In the genomic region with DNA sequence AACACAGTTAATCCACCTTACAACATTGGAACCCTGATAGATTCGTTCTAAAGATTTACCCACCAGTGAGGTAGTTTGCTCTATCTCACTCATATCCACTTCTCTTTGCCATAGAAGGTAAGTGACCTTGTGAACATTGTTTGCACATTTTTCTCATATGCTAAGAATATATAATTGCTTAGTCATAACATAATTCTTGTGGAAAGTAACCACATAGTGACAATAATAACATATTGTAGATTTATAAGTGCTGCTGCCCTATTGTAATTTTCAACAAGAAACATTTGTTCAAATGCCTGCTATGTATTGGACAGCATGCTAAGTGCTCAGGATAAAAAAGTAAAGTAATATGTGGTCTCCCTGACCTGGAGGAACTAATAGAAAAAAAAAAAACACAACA, we compare ENCODE assay signal across 15 cellular contexts.
DNase-seq lines count a peak whose midpoint lies in the region; ATAC-seq, FAIRE-seq and TF ChIP-seq lines count a peak whose summit lies in the region.
"Had no signal": no experiment of that assay in that cellular context is flagged by ENCODE, and none has a peak within 500 bp of the region (broad histone marks: within the 10 kb centered on the region; RNA-seq: fewer than 3 reads in every experiment).

No MANE protein-coding gene starts in this region.

- no peak overlapping the region for H3K4me3 ChIP-seq in A549
- H3K4me3 ChIP-seq: stomach had no signal

- TF ChIP-seq POLR2A in A549 (IDR thresholded peaks at IDR 0.05; ENCODE audit: low read length), result no peak

- ATAC-seq in A549 (no peak), GM18868 (IDR thresholded peaks at IDR 0.05; ENCODE audit: unreplicated experiment) (peak; percentile 72), esophagus mucosa (no peak), GM21825 (IDR thresholded peaks at IDR 0.05; ENCODE audit: unreplicated experiment) (no peak)

- no peak for DNase-seq in A549 (ENCODE audit: low read depth in 1 of 2, low spot score in 1 of 2)
- DNase-seq in HS-27A (ENCODE audit: low read depth), result peak; percentile 46
- DNase-seq in dermis blood vessel endothelial cell, result peak; percentile 1
- no peak for DNase-seq in activated naive CD4-positive, alpha-beta T cell treated with anti-CD3 and anti-CD28 coated beads, Interleukin-2, amount 50 U/mL, for 16 hours
- DNase-seq in epidermal melanocyte (ENCODE audit: insufficient read length, low spot score), result no peak
- DNase-seq: activated naive CD4-positive, alpha-beta T cell treated with anti-CD3 and anti-CD28 coated beads, Interleukin-2, amount 10 ng/mL, durations not matched to agents 7 days and 5 days; midbrain; NCI-H1694; NCI-H510A; stomach had no signal

- TF ChIP-seq RAD21 in A549 (conservative IDR thresholded peaks at IDR 0.05 in 1 of 2, IDR thresholded peaks at IDR 0.05 in 1 of 2), result no peak

- TF ChIP-seq CTCF in A549 (IDR thresholded peaks at IDR 0.05), result no peak

- POLR2A ChIA-PET in A549 (lab: Yijun Ruan, JAX), result no interaction called here

- H3K4me2 ChIP-seq in A549, result 0 out of 3 replicates have a peak overlapping the region, but pooled peaks have one; percentile 15

- TF ChIP-seq EP300 in A549 (IDR thresholded peaks at IDR 0.05), result no peak

- CTCF ChIA-PET in A549 (lab: Yijun Ruan, JAX), result no interaction called here

- FAIRE-seq in A549 (lab: Jason Lieb, UNC), result no peak
- FAIRE-seq: endometrium had no signal

- WGBS in A549 (ENCODE audit: missing lambda C conversion rate), result 27% methylated on average over 1 of the region's 1 CpG

- H3K9me3 ChIP-seq in A549, result no peaks in the 10 kb centered on the region
- H3K9me3 ChIP-seq: neutrophil, stomach had no signal

- peak overlapping the region in 1 of 2 experiments; percentile 37; a peak in 1 of 6 replicates for H3K27ac ChIP-seq in A549
- H3K27ac ChIP-seq: neutrophil, stomach had no signal

- H3K4me1 ChIP-seq in A549, result peaks cover 21% of the 10 kb centered on the region
- H3K4me1 ChIP-seq: stomach had no signal

TF ChIP-seq in A549, 52 proteins besides CTCF, POLR2A, EP300 and RAD21:
- TF ChIP-seq FOSB (CRISPR knock-in tag; IDR thresholded peaks at IDR 0.05), result no peak
- no peak for TF ChIP-seq POLR2AphosphoS2 (conservative IDR thresholded peaks at IDR 0.05; ENCODE audit: low read length)
- TF ChIP-seq MAX (IDR thresholded peaks at IDR 0.05), result no peak
- TF ChIP-seq, protein P1, sequence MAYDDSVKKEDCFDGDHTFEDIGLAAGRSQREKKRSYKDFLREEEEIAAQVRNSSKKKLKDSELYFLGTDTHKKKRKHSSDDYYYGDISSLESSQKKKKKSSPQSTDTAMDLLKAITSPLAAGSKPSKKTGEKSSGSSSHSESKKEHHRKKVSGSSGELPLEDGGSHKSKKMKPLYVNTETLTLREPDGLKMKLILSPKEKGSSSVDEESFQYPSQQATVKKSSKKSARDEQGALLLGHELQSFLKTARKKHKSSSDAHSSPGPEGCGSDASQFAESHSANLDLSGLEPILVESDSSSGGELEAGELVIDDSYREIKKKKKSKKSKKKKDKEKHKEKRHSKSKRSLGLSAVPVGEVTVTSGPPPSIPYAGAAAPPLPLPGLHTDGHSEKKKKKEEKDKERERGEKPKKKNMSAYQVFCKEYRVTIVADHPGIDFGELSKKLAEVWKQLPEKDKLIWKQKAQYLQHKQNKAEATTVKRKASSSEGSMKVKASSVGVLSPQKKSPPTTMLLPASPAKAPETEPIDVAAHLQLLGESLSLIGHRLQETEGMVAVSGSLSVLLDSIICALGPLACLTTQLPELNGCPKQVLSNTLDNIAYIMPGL (CRISPR knock-in tag; IDR thresholded peaks at IDR 0.05; ENCODE audit: borderline replicate concordance), result no peak
- TF ChIP-seq NR3C1 (IDR thresholded peaks at IDR 0.05), result no peak
- TF ChIP-seq HOXB13 (CRISPR knock-in tag; IDR thresholded peaks at IDR 0.05; ENCODE audit: low read depth), result no peak

Comparison
In these comparisons a context has a peak if more than half of its experiments do, and no peak if none do; other contexts are left out.
1. DNase-seq: peak in HS-27A (single experiment) and dermis blood vessel endothelial cell (single experiment); none in A549 (0 of 2), activated naive CD4-positive, alpha-beta T cell treated with anti-CD3 and anti-CD28 coated beads, Interleukin-2, amount 50 U/mL, for 16 hours (single experiment) and epidermal melanocyte (single experiment).